Comparison of ENCODE assay signal across 16 cellular contexts in the genomic region with DNA sequence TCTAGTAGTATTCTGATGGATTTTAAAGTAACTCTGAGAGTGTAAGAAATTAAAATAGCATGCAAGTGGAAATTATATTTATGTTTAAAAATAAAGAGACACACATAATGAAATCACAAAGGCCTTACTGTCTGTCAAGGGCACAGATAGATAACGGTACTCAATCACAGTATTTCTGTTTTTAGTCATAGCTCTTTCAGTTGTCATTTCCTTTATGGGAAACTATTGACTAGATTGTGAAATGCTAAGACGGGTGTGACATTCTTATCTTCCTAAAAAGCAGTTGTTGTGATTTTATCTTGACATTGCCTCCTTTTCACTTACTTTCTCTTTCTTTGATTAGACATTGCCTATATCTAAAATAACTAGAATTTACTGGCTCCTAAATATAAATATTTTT.
DNase-seq lines count a peak whose midpoint lies in the region; ATAC-seq and TF ChIP-seq lines count a peak whose summit lies in the region.
"Had no signal": no experiment of that assay in that cellular context is flagged by ENCODE, and none has a peak within 500 bp of the region (broad histone marks: within the 10 kb centered on the region; RNA-seq: fewer than 3 reads in every experiment).

No MANE protein-coding gene starts in this region.

- no peak for TF ChIP-seq POLR2A in prostate gland (IDR thresholded peaks at IDR 0.05)

- 58% methylated on average over 2 of the region's 2 CpGs for WGBS in prostate gland

- no peak overlapping the region for H3K4me3 Mint-ChIP-seq in activated naive CD4-positive, alpha-beta T cell treated with anti-CD3 and anti-CD28 coated beads, Interleukin-2, amount 10 ng/mL, durations not matched to agents 7 days and 5 days
- H3K4me3 Mint-ChIP-seq: activated CD4-positive, alpha-beta memory T cell treated with anti-CD3 and anti-CD28 coated beads for 36 hours had no signal

- no peaks in the 10 kb centered on the region for H3K4me1 ChIP-seq in prostate gland (replicated peaks)
- H3K4me1 ChIP-seq: adrenal gland, pancreas, testis had no signal

- H3K27ac Mint-ChIP-seq in activated naive CD4-positive, alpha-beta T cell treated with anti-CD3 and anti-CD28 coated beads, Interleukin-2, amount 10 ng/mL, durations not matched to agents 7 days and 5 days = no peak overlapping the region
- H3K27ac Mint-ChIP-seq: activated CD4-positive, alpha-beta memory T cell treated with anti-CD3 and anti-CD28 coated beads for 36 hours had no signal

- peak; percentile 12 for DNase-seq in GM13976 (ENCODE audit: low spot score)
- no peak for DNase-seq in prostate gland (ENCODE audit: low spot score)
- no peak for DNase-seq in activated naive CD4-positive, alpha-beta T cell treated with anti-CD3 and anti-CD28 coated beads, Interleukin-2, amount 10 ng/mL, durations not matched to agents 7 days and 5 days
- no peak for DNase-seq in effector CD4-positive, alpha-beta T cell
- no peak for DNase-seq in ACHN
- DNase-seq: activated CD4-positive, alpha-beta memory T cell treated with anti-CD3 and anti-CD28 coated beads for 36 hours; adrenal gland; heart right ventricle; NCI-H1092; pancreas; testis had no signal

- H3K9me3 Mint-ChIP-seq in activated naive CD4-positive, alpha-beta T cell treated with anti-CD3 and anti-CD28 coated beads, Interleukin-2, amount 10 ng/mL, durations not matched to agents 7 days and 5 days = peaks cover 4% of the 10 kb centered on the region

- no peaks in the 10 kb centered on the region for H3K27me3 Mint-ChIP-seq in activated naive CD4-positive, alpha-beta T cell treated with anti-CD3 and anti-CD28 coated beads, Interleukin-2, amount 10 ng/mL, durations not matched to agents 7 days and 5 days
- H3K27me3 Mint-ChIP-seq: activated CD4-positive, alpha-beta memory T cell treated with anti-CD3 and anti-CD28 coated beads for 36 hours had no signal

- intact Hi-C loops in prostate gland (cut with DNase I) = no loop called here

- no peaks in the 10 kb centered on the region for H3K4me1 Mint-ChIP-seq in activated naive CD4-positive, alpha-beta T cell treated with anti-CD3 and anti-CD28 coated beads, Interleukin-2, amount 10 ng/mL, durations not matched to agents 7 days and 5 days

- CTCF ChIA-PET in activated naive CD4-positive, alpha-beta T cell treated with anti-CD3 and anti-CD28 coated beads, Interleukin-2, amount 10 ng/mL, durations not matched to agents 7 days and 5 days (lab: Charles Lee) = interaction anchor here (0.5 kb wide), 1 partner anchor 710 kb away, joined by 3 read pairs; no protein-coding TSS in a partner anchor

- no peaks in the 10 kb centered on the region for H3K9me3 ChIP-seq in prostate gland
- H3K9me3 ChIP-seq: adrenal gland, heart right ventricle, pancreas, testis had no signal

- in situ Hi-C loops in GM13976 (cut with MboI; ENCODE audit: low sequenced_read_pairs, unreplicated experiment) (no loop called here), ACHN (cut with HindIII; ENCODE audit: low pct_ligation_motif_present, low pct_unique_long_range_greater_than_20kb, low sequenced_read_pairs) (no loop called here)

- no peak overlapping the region for H3K27ac ChIP-seq in prostate gland
- H3K27ac ChIP-seq: adrenal gland, epithelial cell of prostate, heart right ventricle, pancreas, SK-N-MC, testis had no signal

- no peak overlapping the region for H3K4me3 ChIP-seq in prostate gland
- H3K4me3 ChIP-seq: adrenal gland, heart right ventricle, pancreas, SK-N-MC, testis had no signal

- peak; percentile 83 for ATAC-seq in GM19455 (IDR thresholded peaks at IDR 0.05; ENCODE audit: unreplicated experiment)
- ATAC-seq in HG02852 (IDR thresholded peaks at IDR 0.05; ENCODE audit: unreplicated experiment) = peak; percentile 91
- ATAC-seq in HG03469 (IDR thresholded peaks at IDR 0.05; ENCODE audit: unreplicated experiment) = peak; percentile 90
- ATAC-seq: heart right ventricle, pancreas had no signal

- H3K36me3 ChIP-seq in prostate gland = no peaks in the 10 kb centered on the region
- H3K36me3 ChIP-seq: adrenal gland, heart right ventricle, pancreas had no signal

- TF ChIP-seq CTCF in GM13976 (IDR thresholded peaks at IDR 0.05; ENCODE audit: borderline replicate concordance, control extremely low read depth, extremely low read depth, insufficient read depth, missing control alignments) (no peak), prostate gland (IDR thresholded peaks at IDR 0.05) (no peak)

- H3K36me3 Mint-ChIP-seq in activated naive CD4-positive, alpha-beta T cell treated with anti-CD3 and anti-CD28 coated beads, Interleukin-2, amount 10 ng/mL, durations not matched to agents 7 days and 5 days = no peaks in the 10 kb centered on the region
- H3K36me3 Mint-ChIP-seq: activated CD4-positive, alpha-beta memory T cell treated with anti-CD3 and anti-CD28 coated beads for 36 hours had no signal

- no peaks in the 10 kb centered on the region for H3K27me3 ChIP-seq in prostate gland (replicated peaks; ENCODE audit: insufficient read depth)
- H3K27me3 ChIP-seq: adrenal gland, heart right ventricle, testis had no signal
